ENCODE assay signal across 8 cellular contexts in the genomic region with DNA sequence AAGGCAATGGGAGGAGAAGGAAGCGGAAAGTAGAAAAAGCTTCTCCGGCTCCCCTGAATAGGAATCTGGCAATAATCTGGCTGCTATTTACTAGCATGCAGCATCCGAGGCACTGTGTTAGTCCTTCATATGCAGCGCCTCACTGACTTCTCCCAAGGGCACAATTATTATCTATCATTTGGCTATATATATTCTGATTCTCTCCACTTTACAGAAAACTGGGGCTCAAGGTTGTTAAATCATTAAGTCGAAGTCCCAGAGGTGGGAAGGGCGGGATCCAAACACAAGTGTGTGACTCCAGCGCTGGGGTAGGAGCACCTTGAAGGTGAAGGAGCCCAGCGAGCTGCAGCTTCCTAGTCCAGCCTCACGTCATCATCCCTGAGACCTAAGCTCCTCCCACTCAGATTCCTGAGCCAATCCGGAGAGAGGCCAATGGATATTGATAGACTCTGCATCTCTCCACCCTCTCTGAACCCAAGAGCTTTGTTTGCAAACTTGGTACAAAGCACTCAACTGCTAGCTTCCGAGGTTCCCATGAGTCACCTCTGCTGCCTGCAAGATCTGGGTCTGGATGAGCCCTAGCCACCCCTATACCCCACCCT. TPM values are rescaled to one million over a fixed set of nuclear protein-coding genes. Genes with fewer than 3 reads are reported as not detected.
A peak's percentile ranks its signal among the peaks of the same experiment; 100 is the strongest.
DNase-seq lines count a peak whose midpoint lies in the region; ATAC-seq and TF ChIP-seq lines count a peak whose summit lies in the region.

No MANE protein-coding gene starts in this region.

- peak; percentile 81 for DNase-seq in GM23248
- peak; percentile 79 for DNase-seq in SHP77 treated with DMSO at 0.1 percent for 48 hours (lab: John Stamatoyannopoulos, UW)
- DNase-seq in globus pallidus (ENCODE audit: low spot score), result peak; percentile 93
- DNase-seq in occipital lobe (lab: John Stamatoyannopoulos, UW), result peak; percentile 64
- DNase-seq in GM13977 (ENCODE audit: low spot score), result no peak
- no peak for DNase-seq in SKM-1 (lab: John Stamatoyannopoulos, UW; ENCODE audit: unreplicated experiment)
- no peak for DNase-seq in NCI-H446 (lab: John Stamatoyannopoulos, UW)

- H3K27ac ChIP-seq in GM23248, result no peak overlapping the region

- WGBS in GM23248 (ENCODE audit: low coverage in 1 of 2, low lambda C conversion rate in 2 of 2, missing lambda C conversion rate in 2 of 2), 2 experiments, result 8% methylated on average over 11 of the region's 11 CpGs

- H3K9me2 ChIP-seq in GM23248 (ENCODE audit: insufficient read depth), result no peaks in the 10 kb centered on the region

- no peaks in the 10 kb centered on the region for H3K79me2 ChIP-seq in GM23248 (ENCODE audit: insufficient read depth)

- 0 out of 2 replicates have a peak, but pooled peaks cover 4% of the 10 kb centered on the region for H3K4me1 ChIP-seq in GM23248 (ENCODE audit: insufficient read depth)

- TF ChIP-seq CTCF in GM13977 (IDR thresholded peaks at IDR 0.05; ENCODE audit: extremely low read depth, insufficient read depth, missing control alignments), result no peak

- no peak for ATAC-seq in GM18870 (IDR thresholded peaks at IDR 0.05; ENCODE audit: unreplicated experiment)

- in situ Hi-C loops in GM23248 (cut with MboI), result no loop called here
- in situ Hi-C loops in GM13977 (cut with MboI; ENCODE audit: low pct_unique_long_range_greater_than_20kb, low sequenced_read_pairs, unreplicated experiment), result no loop called here

- no peaks in the 10 kb centered on the region for H4K20me1 ChIP-seq in GM23248 (ENCODE audit: insufficient read depth)

- peak overlapping the region; percentile 96 for H2AFZ ChIP-seq in GM23248

- no peaks in the 10 kb centered on the region for H3K36me3 ChIP-seq in GM23248 (ENCODE audit: low read depth)

- H3K27me3 ChIP-seq in GM23248 (replicated peaks; ENCODE audit: insufficient read depth), result no peaks in the 10 kb centered on the region

- H3K9me3 ChIP-seq in GM23248 (ENCODE audit: low read depth), result no peaks in the 10 kb centered on the region

- peak overlapping the region; percentile 67 for H3K4me3 ChIP-seq in GM23248

- peak overlapping the region; percentile 48 for H3K9ac ChIP-seq in GM23248

- H3K4me2 ChIP-seq in GM23248 (ENCODE audit: unreplicated experiment), result peak overlapping the region; percentile 91

- H3F3A ChIP-seq in GM23248 (ENCODE audit: insufficient read depth), result 0 out of 2 replicates have a peak, but pooled peaks cover 9% of the 10 kb centered on the region

RNA-seq across cellular contexts. Expression of a gene that starts 16.6 kb away (rescaled TPM):
- 16.9 and 19.2 TPM in 2 replicates for total RNA-seq in GM23248 (2014; rRNA removed; shearing (Covaris generic))
- 8.6 and 9.1 TPM in 2 replicates for polyA plus RNA-seq in GM23248 (2016; fragmentation: Nextera tagmentation; extraction: Ambion mirVana)
- total RNA-seq in occipital lobe, result 9.2 TPM

Comparison
In these comparisons a context has a peak if more than half of its experiments do, and no peak if none do; other contexts are left out.
1. DNase-seq: peak in GM23248 (single experiment), SHP77 treated with DMSO at 0.1 percent for 48 hours (single experiment), globus pallidus (single experiment) and occipital lobe (single experiment); none in GM13977 (single experiment), SKM-1 (single experiment) and NCI-H446 (0 of 2).